In genomic region chr6:11229267-11230043, GRCh38 we compare ENCODE assay signal across 1 cellular context.
TF ChIP-seq lines count a peak whose summit lies in the region.

No MANE protein-coding gene starts in this region.

TF ChIP-seq in WTC11, 78 proteins besides CTCF, POLR2A, EP300 and RAD21 (continued from another document):
- TF ChIP-seq ARID4B (CRISPR knock-in tag; IDR thresholded peaks at IDR 0.05; ENCODE audit: borderline replicate concordance) (no peak), E2F1 (CRISPR knock-in tag; IDR thresholded peaks at IDR 0.05) (no peak), KAT7 (CRISPR knock-in tag; IDR thresholded peaks at IDR 0.05; ENCODE audit: borderline replicate concordance) (no peak), GTF2I (CRISPR knock-in tag; conservative IDR thresholded peaks at IDR 0.05) (no peak), MAX (CRISPR knock-in tag; IDR thresholded peaks at IDR 0.05) (no peak)
